1 cellular context compared by ENCODE assay signal in the genomic region with DNA sequence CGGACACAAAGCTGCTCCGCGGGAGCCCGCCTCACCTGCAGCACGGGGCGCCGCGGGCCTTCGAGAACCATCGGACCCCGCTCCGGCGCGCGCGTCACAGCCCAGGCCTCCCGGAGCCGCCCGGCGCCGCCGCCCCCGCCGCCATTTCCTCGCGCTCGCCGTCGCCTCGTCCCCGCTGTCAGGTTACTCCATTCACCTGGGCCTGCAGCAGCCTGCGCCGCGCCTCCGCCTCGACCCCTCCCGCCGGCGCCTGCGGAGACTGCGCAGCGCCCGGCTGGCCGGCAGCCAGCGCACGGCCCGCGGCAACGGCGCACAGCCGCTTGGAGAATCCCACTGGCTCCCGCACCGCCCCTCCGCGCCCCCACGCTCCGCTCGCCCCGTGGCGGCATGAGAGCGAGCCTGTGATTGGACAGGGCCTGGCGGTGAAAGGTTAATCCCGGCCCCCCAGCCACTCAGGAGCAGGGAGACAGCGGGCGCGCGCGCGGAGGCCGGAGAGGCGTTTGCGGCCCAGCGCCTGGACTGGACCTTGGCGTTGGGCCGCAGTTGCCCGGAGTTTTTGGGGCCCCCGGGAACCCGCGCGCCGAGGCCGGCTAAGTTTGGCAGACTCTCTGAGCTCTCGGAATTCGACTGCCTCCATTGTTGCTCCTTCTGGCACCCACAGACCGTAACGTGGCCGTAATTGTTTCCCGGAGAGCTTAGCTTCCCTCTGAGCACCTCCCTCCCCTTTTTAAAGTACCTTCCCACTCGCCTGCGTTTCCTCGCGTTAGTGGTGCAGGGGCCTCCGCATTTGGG.
TF ChIP-seq lines count a peak whose summit lies in the region.

A gene with protein sequence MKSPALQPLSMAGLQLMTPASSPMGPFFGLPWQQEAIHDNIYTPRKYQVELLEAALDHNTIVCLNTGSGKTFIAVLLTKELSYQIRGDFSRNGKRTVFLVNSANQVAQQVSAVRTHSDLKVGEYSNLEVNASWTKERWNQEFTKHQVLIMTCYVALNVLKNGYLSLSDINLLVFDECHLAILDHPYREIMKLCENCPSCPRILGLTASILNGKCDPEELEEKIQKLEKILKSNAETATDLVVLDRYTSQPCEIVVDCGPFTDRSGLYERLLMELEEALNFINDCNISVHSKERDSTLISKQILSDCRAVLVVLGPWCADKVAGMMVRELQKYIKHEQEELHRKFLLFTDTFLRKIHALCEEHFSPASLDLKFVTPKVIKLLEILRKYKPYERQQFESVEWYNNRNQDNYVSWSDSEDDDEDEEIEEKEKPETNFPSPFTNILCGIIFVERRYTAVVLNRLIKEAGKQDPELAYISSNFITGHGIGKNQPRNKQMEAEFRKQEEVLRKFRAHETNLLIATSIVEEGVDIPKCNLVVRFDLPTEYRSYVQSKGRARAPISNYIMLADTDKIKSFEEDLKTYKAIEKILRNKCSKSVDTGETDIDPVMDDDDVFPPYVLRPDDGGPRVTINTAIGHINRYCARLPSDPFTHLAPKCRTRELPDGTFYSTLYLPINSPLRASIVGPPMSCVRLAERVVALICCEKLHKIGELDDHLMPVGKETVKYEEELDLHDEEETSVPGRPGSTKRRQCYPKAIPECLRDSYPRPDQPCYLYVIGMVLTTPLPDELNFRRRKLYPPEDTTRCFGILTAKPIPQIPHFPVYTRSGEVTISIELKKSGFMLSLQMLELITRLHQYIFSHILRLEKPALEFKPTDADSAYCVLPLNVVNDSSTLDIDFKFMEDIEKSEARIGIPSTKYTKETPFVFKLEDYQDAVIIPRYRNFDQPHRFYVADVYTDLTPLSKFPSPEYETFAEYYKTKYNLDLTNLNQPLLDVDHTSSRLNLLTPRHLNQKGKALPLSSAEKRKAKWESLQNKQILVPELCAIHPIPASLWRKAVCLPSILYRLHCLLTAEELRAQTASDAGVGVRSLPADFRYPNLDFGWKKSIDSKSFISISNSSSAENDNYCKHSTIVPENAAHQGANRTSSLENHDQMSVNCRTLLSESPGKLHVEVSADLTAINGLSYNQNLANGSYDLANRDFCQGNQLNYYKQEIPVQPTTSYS (N-terminal part only) (minus strand): TSS at position 335 of the 792 bp plus-strand sequence. CDS start 24,071 bp downstream, outside the sequence.

TF ChIP-seq in GM12878, 131 proteins besides CTCF, POLR2A, EP300 and RAD21 (continued from another document and continues in another):
- TF ChIP-seq RELB (IDR thresholded peaks at IDR 0.05; ENCODE audit: low read depth): 0 out of 2 replicates have a peak, but pooled peaks have one; percentile 59
- TF ChIP-seq, protein P1, sequence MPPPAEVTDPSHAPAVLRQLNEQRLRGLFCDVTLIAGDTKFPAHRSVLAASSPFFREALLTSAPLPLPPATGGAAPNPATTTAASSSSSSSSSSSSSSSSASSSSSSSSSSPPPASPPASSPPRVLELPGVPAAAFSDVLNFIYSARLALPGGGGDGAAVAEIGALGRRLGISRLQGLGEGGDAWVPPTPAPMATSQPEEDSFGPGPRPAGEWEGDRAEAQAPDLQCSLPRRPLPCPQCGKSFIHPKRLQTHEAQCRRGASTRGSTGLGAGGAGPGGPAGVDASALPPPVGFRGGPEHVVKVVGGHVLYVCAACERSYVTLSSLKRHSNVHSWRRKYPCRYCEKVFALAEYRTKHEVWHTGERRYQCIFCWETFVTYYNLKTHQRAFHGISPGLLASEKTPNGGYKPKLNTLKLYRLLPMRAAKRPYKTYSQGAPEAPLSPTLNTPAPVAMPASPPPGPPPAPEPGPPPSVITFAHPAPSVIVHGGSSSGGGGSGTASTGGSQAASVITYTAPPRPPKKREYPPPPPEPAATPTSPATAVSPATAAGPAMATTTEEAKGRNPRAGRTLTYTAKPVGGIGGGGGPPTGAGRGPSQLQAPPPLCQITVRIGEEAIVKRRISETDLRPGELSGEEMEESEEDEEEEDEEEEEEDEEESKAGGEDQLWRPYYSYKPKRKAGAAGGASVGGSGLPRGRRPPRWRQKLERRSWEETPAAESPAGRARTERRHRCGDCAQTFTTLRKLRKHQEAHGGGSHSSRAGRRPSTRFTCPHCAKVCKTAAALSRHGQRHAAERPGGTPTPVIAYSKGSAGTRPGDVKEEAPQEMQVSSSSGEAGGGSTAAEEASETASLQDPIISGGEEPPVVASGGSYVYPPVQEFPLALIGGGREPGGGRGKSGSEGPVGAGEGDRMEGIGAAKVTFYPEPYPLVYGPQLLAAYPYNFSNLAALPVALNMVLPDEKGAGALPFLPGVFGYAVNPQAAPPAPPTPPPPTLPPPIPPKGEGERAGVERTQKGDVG (CRISPR knock-in tag; IDR thresholded peaks at IDR 0.05): no peak
- TF ChIP-seq SPI1 (IDR thresholded peaks at IDR 0.05; ENCODE audit: borderline replicate concordance, insufficient read depth, low read depth, low read length): no peak
- TF ChIP-seq RUNX3 (IDR thresholded peaks at IDR 0.05; ENCODE audit: low read length): peak; percentile 61
- TF ChIP-seq, protein P2, sequence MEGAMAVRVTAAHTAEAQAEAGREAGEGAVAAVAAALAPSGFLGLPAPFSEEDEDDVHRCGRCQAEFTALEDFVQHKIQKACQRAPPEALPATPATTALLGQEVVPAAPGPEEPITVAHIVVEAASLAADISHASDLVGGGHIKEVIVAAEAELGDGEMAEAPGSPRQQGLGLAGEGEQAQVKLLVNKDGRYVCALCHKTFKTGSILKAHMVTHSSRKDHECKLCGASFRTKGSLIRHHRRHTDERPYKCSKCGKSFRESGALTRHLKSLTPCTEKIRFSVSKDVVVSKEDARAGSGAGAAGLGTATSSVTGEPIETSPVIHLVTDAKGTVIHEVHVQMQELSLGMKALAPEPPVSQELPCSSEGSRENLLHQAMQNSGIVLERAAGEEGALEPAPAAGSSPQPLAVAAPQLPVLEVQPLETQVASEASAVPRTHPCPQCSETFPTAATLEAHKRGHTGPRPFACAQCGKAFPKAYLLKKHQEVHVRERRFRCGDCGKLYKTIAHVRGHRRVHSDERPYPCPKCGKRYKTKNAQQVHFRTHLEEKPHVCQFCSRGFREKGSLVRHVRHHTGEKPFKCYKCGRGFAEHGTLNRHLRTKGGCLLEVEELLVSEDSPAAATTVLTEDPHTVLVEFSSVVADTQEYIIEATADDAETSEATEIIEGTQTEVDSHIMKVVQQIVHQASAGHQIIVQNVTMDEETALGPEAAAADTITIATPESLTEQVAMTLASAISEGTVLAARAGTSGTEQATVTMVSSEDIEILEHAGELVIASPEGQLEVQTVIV (IDR thresholded peaks at IDR 0.05; ENCODE audit: borderline replicate concordance, partially characterized antibody): no peak
- no peak for TF ChIP-seq ZNF622 (IDR thresholded peaks at IDR 0.05)
- TF ChIP-seq WRNIP1 (IDR thresholded peaks at IDR 0.05; ENCODE audit: borderline replicate concordance, low read depth, low read length): no peak
- peak; percentile 78 for TF ChIP-seq MTA2 (IDR thresholded peaks at IDR 0.05; ENCODE audit: low read depth)
- no peak for TF ChIP-seq ZNF274 (IDR thresholded peaks at IDR 0.05; ENCODE audit: insufficient read depth, insufficient read length)
- TF ChIP-seq SREBF2 (IDR thresholded peaks at IDR 0.05; ENCODE audit: low read length): peak; percentile 84
- TF ChIP-seq JUND (IDR thresholded peaks at IDR 0.05; ENCODE audit: low read depth, low read length): no peak
- TF ChIP-seq ZBTB33 (IDR thresholded peaks at IDR 0.05): peak; percentile 30; the same call in 1 of the 2 replicates
- TF ChIP-seq, protein P3, sequence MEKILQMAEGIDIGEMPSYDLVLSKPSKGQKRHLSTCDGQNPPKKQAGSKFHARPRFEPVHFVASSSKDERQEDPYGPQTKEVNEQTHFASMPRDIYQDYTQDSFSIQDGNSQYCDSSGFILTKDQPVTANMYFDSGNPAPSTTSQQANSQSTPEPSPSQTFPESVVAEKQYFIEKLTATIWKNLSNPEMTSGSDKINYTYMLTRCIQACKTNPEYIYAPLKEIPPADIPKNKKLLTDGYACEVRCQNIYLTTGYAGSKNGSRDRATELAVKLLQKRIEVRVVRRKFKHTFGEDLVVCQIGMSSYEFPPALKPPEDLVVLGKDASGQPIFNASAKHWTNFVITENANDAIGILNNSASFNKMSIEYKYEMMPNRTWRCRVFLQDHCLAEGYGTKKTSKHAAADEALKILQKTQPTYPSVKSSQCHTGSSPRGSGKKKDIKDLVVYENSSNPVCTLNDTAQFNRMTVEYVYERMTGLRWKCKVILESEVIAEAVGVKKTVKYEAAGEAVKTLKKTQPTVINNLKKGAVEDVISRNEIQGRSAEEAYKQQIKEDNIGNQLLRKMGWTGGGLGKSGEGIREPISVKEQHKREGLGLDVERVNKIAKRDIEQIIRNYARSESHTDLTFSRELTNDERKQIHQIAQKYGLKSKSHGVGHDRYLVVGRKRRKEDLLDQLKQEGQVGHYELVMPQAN (conservative IDR thresholded peaks at IDR 0.05): peak; percentile 58; the same call in 1 of the 2 replicates
- TF ChIP-seq CEBPB (IDR thresholded peaks at IDR 0.05; ENCODE audit: borderline replicate concordance in 1 of 2, low read depth in 2 of 2, low read length in 2 of 2): no peak
- TF ChIP-seq SMARCA5 (IDR thresholded peaks at IDR 0.05): 0 out of 2 replicates have a peak, but pooled peaks have one; percentile 39
- TF ChIP-seq CREB1 (IDR thresholded peaks at IDR 0.05; ENCODE audit: low read depth): peak; percentile 52; the same call in 1 of the 2 replicates
- TF ChIP-seq POLR2AphosphoS5 (IDR thresholded peaks at IDR 0.05; ENCODE audit: low read length): peak; percentile 79
- peak; percentile 64 for TF ChIP-seq NBN (IDR thresholded peaks at IDR 0.05)
- TF ChIP-seq STAT3 (IDR thresholded peaks at IDR 0.05; ENCODE audit: low read depth, low read length): no peak
- no peak for TF ChIP-seq MAX (IDR thresholded peaks at IDR 0.05; ENCODE audit: low read depth, low read length)
- no peak for TF ChIP-seq USF1 (IDR thresholded peaks at IDR 0.05; ENCODE audit: borderline replicate concordance, extremely low read length, insufficient read depth, low read depth, low read length)
- TF ChIP-seq FOXM1 (IDR thresholded peaks at IDR 0.05; ENCODE audit: low read depth, low read length): no peak
- no peak for TF ChIP-seq MTA3 (IDR thresholded peaks at IDR 0.05; ENCODE audit: borderline replicate concordance, low read length)
- TF ChIP-seq MLLT1 (IDR thresholded peaks at IDR 0.05): 0 out of 2 replicates have a peak, but pooled peaks have one; percentile 39
- TF ChIP-seq EED (IDR thresholded peaks at IDR 0.05; ENCODE audit: low read depth): peak; percentile 42; the same call in 1 of the 2 replicates
- TF ChIP-seq PML (IDR thresholded peaks at IDR 0.05; ENCODE audit: low read length): no peak
- no peak for TF ChIP-seq ZBED1 (IDR thresholded peaks at IDR 0.05; ENCODE audit: borderline replicate concordance)
